1 cellular context compared by ENCODE assay signal in the genomic region with DNA sequence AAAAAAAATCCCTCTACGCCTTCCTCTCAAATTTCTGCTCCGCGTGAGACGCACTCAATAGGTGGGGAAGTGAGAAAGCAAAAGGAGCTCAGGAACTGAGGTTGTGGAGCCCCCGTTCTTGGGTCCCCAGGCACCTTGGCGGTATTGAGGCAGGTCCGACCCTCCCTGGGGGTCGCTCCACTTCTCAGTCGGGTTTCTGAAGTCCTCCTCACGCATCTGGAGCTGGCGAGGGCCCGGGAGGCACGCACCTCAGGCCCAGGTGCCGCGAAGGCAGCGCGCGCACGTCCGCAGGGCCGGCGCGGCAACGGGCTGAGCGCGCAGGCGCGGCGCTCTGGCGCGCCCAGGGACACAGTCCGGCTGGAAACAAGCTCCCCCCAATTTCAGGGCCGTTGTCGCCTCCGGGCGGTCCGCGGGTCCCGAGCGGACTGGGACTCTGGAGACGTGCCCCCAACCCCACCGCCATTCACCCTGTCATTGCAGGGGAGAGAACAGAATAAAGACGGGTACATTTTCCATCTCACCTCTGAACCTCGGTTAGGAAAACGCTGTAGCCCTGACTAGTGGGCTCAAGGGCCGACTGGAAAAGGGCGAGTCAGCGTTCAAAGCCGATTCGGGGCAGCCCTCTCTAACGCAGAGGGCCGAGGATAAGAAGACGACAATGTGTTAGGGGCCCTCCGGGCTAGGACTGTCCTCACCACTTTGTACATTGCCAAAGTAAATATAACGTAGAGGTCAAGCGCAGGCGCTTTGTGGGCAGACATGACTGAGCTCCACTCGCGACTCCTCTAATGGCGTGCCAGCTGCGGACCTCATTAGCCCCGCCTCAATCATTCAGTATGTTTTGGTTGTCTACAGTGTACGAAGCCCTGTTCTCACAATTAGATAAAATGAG.
A peak's percentile ranks its signal among the peaks of the same experiment; 100 is the strongest.
TF ChIP-seq lines count a peak whose summit lies in the region.

Gene ZNF770 (minus strand): TSS at position 306 of the 892 bp plus-strand sequence. CDS start 4,853 bp downstream, outside the sequence.

TF ChIP-seq in K562, 482 proteins besides CTCF, POLR2A, EP300 and RAD21 (continued from another document and continues in another):
- TF ChIP-seq TSHZ1 (CRISPR knock-in tag; IDR thresholded peaks at IDR 0.05) (no peak), PHF20 (IDR thresholded peaks at IDR 0.05; ENCODE audit: partially characterized antibody) (peak; percentile 84), HOXB6 (CRISPR knock-in tag; IDR thresholded peaks at IDR 0.05; ENCODE audit: borderline replicate concordance) (0 out of 2 replicates have a peak, but pooled peaks have one; percentile 52), CSDE1 (IDR thresholded peaks at IDR 0.05) (no peak), MEF2A (IDR thresholded peaks at IDR 0.05; ENCODE audit: control insufficient read depth, low read depth, low read length) (no peak), MYC (IDR thresholded peaks at IDR 0.05; ENCODE audit: low read depth, low read length) (peak; percentile 83), MYC (CRISPR knock-in tag; IDR thresholded peaks at IDR 0.05; ENCODE audit: borderline replicate concordance, low read depth) (0 out of 2 replicates have a peak, but pooled peaks have one; percentile 52), RERE (CRISPR knock-in tag; IDR thresholded peaks at IDR 0.05; ENCODE audit: borderline replicate concordance) (no peak), RBBP5 (IDR thresholded peaks at IDR 0.05; ENCODE audit: borderline replicate concordance, insufficient read depth, low read length, poor library complexity, severe bottlenecking) (peak; percentile 99), FOXJ2 (tag; IDR thresholded peaks at IDR 0.05) (no peak), HDGF (IDR thresholded peaks at IDR 0.05) (no peak), MYNN (IDR thresholded peaks at IDR 0.05) (no peak), MYNN (CRISPR knock-in tag; IDR thresholded peaks at IDR 0.05) (no peak), BRD4 (IDR thresholded peaks at IDR 0.05) (peak; percentile 67; the same call in 1 of the 2 replicates), RHOXF2B (CRISPR knock-in tag; conservative IDR thresholded peaks at IDR 0.05) (0 out of 2 replicates have a peak, but pooled peaks have one; percentile 35), TEAD2 (tag; IDR thresholded peaks at IDR 0.05) (no peak), ZNF740 (CRISPR knock-in tag; IDR thresholded peaks at IDR 0.05) (peak; percentile 91), ZNF740 (tag; IDR thresholded peaks at IDR 0.05) (no peak), CHD1 (IDR thresholded peaks at IDR 0.05; ENCODE audit: low read length) (no peak), PHF21A (IDR thresholded peaks at IDR 0.05; ENCODE audit: borderline replicate concordance, low read depth) (no peak), ZNF589 (CRISPR knock-in tag; IDR thresholded peaks at IDR 0.05; ENCODE audit: low read depth) (no peak), ZFP36 (IDR thresholded peaks at IDR 0.05; ENCODE audit: low read depth, low read length, partially characterized antibody) (peak; percentile 22), ZNF175 (CRISPR knock-in tag; IDR thresholded peaks at IDR 0.05; ENCODE audit: low read depth) (peak; percentile 69; the same call in 1 of the 2 replicates), HNRNPLL (IDR thresholded peaks at IDR 0.05; ENCODE audit: low read depth, low read length, poor library complexity, severe bottlenecking) (peak; percentile 53), STAT6 (CRISPR knock-in tag; IDR thresholded peaks at IDR 0.05) (no peak), GTF2F1 (IDR thresholded peaks at IDR 0.05; ENCODE audit: low read depth, low read length) (peak; percentile 89; the same call in 1 of the 2 replicates)
- TF ChIP-seq, protein P1, sequence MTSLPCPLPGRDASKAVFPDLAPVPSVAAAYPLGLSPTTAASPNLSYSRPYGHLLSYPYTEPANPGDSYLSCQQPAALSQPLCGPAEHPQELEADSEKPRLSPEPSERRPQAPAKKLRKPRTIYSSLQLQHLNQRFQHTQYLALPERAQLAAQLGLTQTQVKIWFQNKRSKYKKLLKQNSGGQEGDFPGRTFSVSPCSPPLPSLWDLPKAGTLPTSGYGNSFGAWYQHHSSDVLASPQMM (CRISPR knock-in tag; IDR thresholded peaks at IDR 0.05): no peak
- TF ChIP-seq, protein P2, sequence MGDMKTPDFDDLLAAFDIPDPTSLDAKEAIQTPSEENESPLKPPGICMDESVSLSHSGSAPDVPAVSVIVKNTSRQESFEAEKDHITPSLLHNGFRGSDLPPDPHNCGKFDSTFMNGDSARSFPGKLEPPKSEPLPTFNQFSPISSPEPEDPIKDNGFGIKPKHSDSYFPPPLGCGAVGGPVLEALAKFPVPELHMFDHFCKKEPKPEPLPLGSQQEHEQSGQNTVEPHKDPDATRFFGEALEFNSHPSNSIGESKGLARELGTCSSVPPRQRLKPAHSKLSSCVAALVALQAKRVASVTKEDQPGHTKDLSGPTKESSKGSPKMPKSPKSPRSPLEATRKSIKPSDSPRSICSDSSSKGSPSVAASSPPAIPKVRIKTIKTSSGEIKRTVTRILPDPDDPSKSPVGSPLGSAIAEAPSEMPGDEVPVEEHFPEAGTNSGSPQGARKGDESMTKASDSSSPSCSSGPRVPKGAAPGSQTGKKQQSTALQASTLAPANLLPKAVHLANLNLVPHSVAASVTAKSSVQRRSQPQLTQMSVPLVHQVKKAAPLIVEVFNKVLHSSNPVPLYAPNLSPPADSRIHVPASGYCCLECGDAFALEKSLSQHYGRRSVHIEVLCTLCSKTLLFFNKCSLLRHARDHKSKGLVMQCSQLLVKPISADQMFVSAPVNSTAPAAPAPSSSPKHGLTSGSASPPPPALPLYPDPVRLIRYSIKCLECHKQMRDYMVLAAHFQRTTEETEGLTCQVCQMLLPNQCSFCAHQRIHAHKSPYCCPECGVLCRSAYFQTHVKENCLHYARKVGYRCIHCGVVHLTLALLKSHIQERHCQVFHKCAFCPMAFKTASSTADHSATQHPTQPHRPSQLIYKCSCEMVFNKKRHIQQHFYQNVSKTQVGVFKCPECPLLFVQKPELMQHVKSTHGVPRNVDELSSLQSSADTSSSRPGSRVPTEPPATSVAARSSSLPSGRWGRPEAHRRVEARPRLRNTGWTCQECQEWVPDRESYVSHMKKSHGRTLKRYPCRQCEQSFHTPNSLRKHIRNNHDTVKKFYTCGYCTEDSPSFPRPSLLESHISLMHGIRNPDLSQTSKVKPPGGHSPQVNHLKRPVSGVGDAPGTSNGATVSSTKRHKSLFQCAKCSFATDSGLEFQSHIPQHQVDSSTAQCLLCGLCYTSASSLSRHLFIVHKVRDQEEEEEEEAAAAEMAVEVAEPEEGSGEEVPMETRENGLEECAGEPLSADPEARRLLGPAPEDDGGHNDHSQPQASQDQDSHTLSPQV (IDR thresholded peaks at IDR 0.05): peak; percentile 68; the same call in 1 of the 2 replicates
- TF ChIP-seq, protein P3, sequence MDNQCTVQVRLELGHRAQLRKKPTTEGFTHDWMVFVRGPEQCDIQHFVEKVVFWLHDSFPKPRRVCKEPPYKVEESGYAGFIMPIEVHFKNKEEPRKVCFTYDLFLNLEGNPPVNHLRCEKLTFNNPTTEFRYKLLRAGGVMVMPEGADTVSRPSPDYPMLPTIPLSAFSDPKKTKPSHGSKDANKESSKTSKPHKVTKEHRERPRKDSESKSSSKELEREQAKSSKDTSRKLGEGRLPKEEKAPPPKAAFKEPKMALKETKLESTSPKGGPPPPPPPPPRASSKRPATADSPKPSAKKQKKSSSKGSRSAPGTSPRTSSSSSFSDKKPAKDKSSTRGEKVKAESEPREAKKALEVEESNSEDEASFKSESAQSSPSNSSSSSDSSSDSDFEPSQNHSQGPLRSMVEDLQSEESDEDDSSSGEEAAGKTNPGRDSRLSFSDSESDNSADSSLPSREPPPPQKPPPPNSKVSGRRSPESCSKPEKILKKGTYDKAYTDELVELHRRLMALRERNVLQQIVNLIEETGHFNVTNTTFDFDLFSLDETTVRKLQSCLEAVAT (IDR thresholded peaks at IDR 0.05): peak; percentile 19 to 76; a peak in 2 of 4 replicates
- TF ChIP-seq, protein P4, sequence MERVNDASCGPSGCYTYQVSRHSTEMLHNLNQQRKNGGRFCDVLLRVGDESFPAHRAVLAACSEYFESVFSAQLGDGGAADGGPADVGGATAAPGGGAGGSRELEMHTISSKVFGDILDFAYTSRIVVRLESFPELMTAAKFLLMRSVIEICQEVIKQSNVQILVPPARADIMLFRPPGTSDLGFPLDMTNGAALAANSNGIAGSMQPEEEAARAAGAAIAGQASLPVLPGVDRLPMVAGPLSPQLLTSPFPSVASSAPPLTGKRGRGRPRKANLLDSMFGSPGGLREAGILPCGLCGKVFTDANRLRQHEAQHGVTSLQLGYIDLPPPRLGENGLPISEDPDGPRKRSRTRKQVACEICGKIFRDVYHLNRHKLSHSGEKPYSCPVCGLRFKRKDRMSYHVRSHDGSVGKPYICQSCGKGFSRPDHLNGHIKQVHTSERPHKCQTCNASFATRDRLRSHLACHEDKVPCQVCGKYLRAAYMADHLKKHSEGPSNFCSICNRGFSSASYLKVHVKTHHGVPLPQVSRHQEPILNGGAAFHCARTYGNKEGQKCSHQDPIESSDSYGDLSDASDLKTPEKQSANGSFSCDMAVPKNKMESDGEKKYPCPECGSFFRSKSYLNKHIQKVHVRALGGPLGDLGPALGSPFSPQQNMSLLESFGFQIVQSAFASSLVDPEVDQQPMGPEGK (CRISPR knock-in tag; IDR thresholded peaks at IDR 0.05; ENCODE audit: borderline replicate concordance): no peak
